ENCODE assay signal across 8 cellular contexts in genomic region chr17:8154608-8155152, GRCh38. TPM values are rescaled to one million over a fixed set of nuclear protein-coding genes. Genes with fewer than 3 reads are reported as not detected.
DNase-seq lines count a peak whose midpoint lies in the region; TF ChIP-seq lines count a peak whose summit lies in the region.

No MANE protein-coding gene starts in this region.

- no peak for TF ChIP-seq CTCF in cardiac muscle cell (IDR thresholded peaks at IDR 0.05; ENCODE audit: low read depth, low read length)

- H3K27ac ChIP-seq in cardiac muscle cell (peak overlapping the region; percentile 88), ectodermal cell (ENCODE audit: insufficient read depth, low read depth, low read length, poor library complexity, severe bottlenecking) (peak overlapping the region; percentile 85), urinary bladder (ENCODE audit: low read depth) (peak overlapping the region; percentile 98)

- H3K36me3 ChIP-seq in cardiac muscle cell (peaks cover 4% of the 10 kb centered on the region), ectodermal cell (ENCODE audit: control insufficient read depth, insufficient read depth, low read length) (peaks cover 3% of the 10 kb centered on the region), mucosa of stomach (ENCODE audit: control insufficient read depth, insufficient read depth, low read length) (peaks cover 9% of the 10 kb centered on the region), urinary bladder (ENCODE audit: insufficient read depth) (peaks cover 8% of the 10 kb centered on the region)

- peak overlapping the region; percentile 100 for H3K9ac ChIP-seq in mucosa of stomach (ENCODE audit: low read length)

- H3K4me3 ChIP-seq in cardiac muscle cell (peak overlapping the region; percentile 42), ectodermal cell (ENCODE audit: insufficient read depth, low read depth, low read length) (peak overlapping the region; percentile 44), mucosa of stomach (ENCODE audit: low read length) (peak overlapping the region; percentile 99), urinary bladder (ENCODE audit: low read depth, low read length) (peak overlapping the region; percentile 79)

- H3K27me3 ChIP-seq in cardiac muscle cell (no peaks in the 10 kb centered on the region), ectodermal cell (ENCODE audit: control insufficient read depth, insufficient read depth, low read length, poor library complexity, severe bottlenecking) (no peaks in the 10 kb centered on the region), mucosa of stomach (ENCODE audit: control insufficient read depth, insufficient read depth, low read length) (no peaks in the 10 kb centered on the region)

- DNase-seq in cardiac muscle cell (ENCODE audit: low read depth in 1 of 2, low spot score in 1 of 2) (no peak), cardiac septum (ENCODE audit: low spot score) (no peak), NCI-H2171 treated with DMSO at 0.1 percent for 48 hours (lab: John Stamatoyannopoulos, UW) (no peak), iPS-NIHi11 (ENCODE audit: low spot score) (no peak), HuH-7 (ENCODE audit: low spot score) (no peak)

- intact Hi-C loops in cardiac septum (cut with DNase I) = no loop called here

- H3K9me3 ChIP-seq in cardiac muscle cell (ENCODE audit: low read depth) (no peaks in the 10 kb centered on the region), ectodermal cell (ENCODE audit: control insufficient read depth, low read length) (no peaks in the 10 kb centered on the region), mucosa of stomach (ENCODE audit: control insufficient read depth, low read length) (no peaks in the 10 kb centered on the region)

- 60 to 64% methylated on average over 11 of the region's 11 CpGs for WGBS in ectodermal cell, 2 experiments
- 18% methylated on average over 11 of the region's 11 CpGs for WGBS in urinary bladder

- peaks cover 34% of the 10 kb centered on the region for H3K4me1 ChIP-seq in cardiac muscle cell (ENCODE audit: low read depth)
- peaks cover 18% of the 10 kb centered on the region for H3K4me1 ChIP-seq in ectodermal cell (ENCODE audit: control insufficient read depth, insufficient read depth, low read length)
- H3K4me1 ChIP-seq in mucosa of stomach (ENCODE audit: control insufficient read depth, insufficient read depth, low read length) = peaks cover 65% of the 10 kb centered on the region
- H3K4me1 ChIP-seq in urinary bladder (ENCODE audit: insufficient read depth) = no peaks in the 10 kb centered on the region

RNA-seq across cellular contexts. Expression of gene PER1, which starts 2.5 kb away (rescaled TPM):
- total RNA-seq in cardiac muscle cell (42.3 and 51.9 TPM in 2 replicates), cardiac septum (47.8 TPM), urinary bladder (29.9 TPM)
- polyA plus RNA-seq in cardiac muscle cell (28.2 and 47.7 TPM in 2 replicates), urinary bladder (183 TPM)
- polyA plus RNA-seq in ectodermal cell (2013, experiment 1 of 4) = 20.6 TPM
- 22.6 TPM for polyA plus RNA-seq in ectodermal cell (2013, experiment 2 of 4)
- polyA plus RNA-seq in ectodermal cell (2013, experiment 3 of 4) = 20.0 TPM
- polyA plus RNA-seq in ectodermal cell (2013, experiment 4 of 4) = 21.2 TPM

RNA-seq across cellular contexts. Expression of gene VAMP2, which starts 8.1 kb away (rescaled TPM):
- 22.5 and 35.7 TPM in 2 replicates for total RNA-seq in cardiac muscle cell
- 102 and 118 TPM in 2 replicates for polyA plus RNA-seq in cardiac muscle cell
- 63.9 TPM for total RNA-seq in cardiac septum
- 50.3 TPM for polyA plus RNA-seq in ectodermal cell (2013, experiment 1 of 4)
- 44.8 TPM for polyA plus RNA-seq in ectodermal cell (2013, experiment 2 of 4)
- 38.2 TPM for polyA plus RNA-seq in ectodermal cell (2013, experiment 3 of 4)
- polyA plus RNA-seq in ectodermal cell (2013, experiment 4 of 4) = 47.1 TPM
- total RNA-seq in urinary bladder = 12.1 TPM
- 81.4 TPM for polyA plus RNA-seq in urinary bladder

RNA-seq across cellular contexts. Expression of gene TMEM107, which starts 21.5 kb away (rescaled TPM):
- total RNA-seq in cardiac muscle cell = 39.8 and 40.7 TPM in 2 replicates
- 54.6 and 62.4 TPM in 2 replicates for polyA plus RNA-seq in cardiac muscle cell
- 8.7 TPM for total RNA-seq in cardiac septum
- 18.8 TPM for polyA plus RNA-seq in ectodermal cell (2013, experiment 1 of 4)
- polyA plus RNA-seq in ectodermal cell (2013, experiment 2 of 4) = 18.2 TPM
- 31.3 TPM for polyA plus RNA-seq in ectodermal cell (2013, experiment 3 of 4)
- 28.9 TPM for polyA plus RNA-seq in ectodermal cell (2013, experiment 4 of 4)
- 40.4 TPM for total RNA-seq in urinary bladder
- 21.6 TPM for polyA plus RNA-seq in urinary bladder

RNA-seq across cellular contexts. Expression of gene HES7, which starts 30.8 kb away (rescaled TPM):
- total RNA-seq in cardiac muscle cell (0.32 and 6.2 TPM in 2 replicates), cardiac septum (0.65 TPM), urinary bladder (not detected)
- polyA plus RNA-seq in cardiac muscle cell (1.1 and 1.5 TPM in 2 replicates), urinary bladder (0.24 TPM)
- polyA plus RNA-seq in ectodermal cell (2013, experiment 1 of 4) = not detected
- polyA plus RNA-seq in ectodermal cell (2013, experiment 2 of 4) = 0.21 TPM
- 0.91 TPM for polyA plus RNA-seq in ectodermal cell (2013, experiment 3 of 4)
- 0.53 TPM for polyA plus RNA-seq in ectodermal cell (2013, experiment 4 of 4)

RNA-seq across cellular contexts. Expression of gene BORCS6, which starts 35.3 kb away (rescaled TPM):
- total RNA-seq in cardiac muscle cell (19.7 and 26.4 TPM in 2 replicates), cardiac septum (6.8 TPM), urinary bladder (3.6 TPM)
- polyA plus RNA-seq in cardiac muscle cell (13.2 and 13.7 TPM in 2 replicates), urinary bladder (14.9 TPM)
- 3.2 TPM for polyA plus RNA-seq in ectodermal cell (2013, experiment 1 of 4)
- 3.4 TPM for polyA plus RNA-seq in ectodermal cell (2013, experiment 2 of 4)
- polyA plus RNA-seq in ectodermal cell (2013, experiment 3 of 4) = 2.9 TPM
- polyA plus RNA-seq in ectodermal cell (2013, experiment 4 of 4) = 3.1 TPM

Comparison
In these comparisons a context has a peak if more than half of its experiments do, and no peak if none do; other contexts are left out.
1. H3K4me3 ChIP-seq: peak in every context shown above with its lines; median percentile 99 in mucosa of stomach; 79 in urinary bladder; 44 in ectodermal cell; 42 in cardiac muscle cell.